10 cellular contexts compared by ENCODE assay signal in the genomic region with DNA sequence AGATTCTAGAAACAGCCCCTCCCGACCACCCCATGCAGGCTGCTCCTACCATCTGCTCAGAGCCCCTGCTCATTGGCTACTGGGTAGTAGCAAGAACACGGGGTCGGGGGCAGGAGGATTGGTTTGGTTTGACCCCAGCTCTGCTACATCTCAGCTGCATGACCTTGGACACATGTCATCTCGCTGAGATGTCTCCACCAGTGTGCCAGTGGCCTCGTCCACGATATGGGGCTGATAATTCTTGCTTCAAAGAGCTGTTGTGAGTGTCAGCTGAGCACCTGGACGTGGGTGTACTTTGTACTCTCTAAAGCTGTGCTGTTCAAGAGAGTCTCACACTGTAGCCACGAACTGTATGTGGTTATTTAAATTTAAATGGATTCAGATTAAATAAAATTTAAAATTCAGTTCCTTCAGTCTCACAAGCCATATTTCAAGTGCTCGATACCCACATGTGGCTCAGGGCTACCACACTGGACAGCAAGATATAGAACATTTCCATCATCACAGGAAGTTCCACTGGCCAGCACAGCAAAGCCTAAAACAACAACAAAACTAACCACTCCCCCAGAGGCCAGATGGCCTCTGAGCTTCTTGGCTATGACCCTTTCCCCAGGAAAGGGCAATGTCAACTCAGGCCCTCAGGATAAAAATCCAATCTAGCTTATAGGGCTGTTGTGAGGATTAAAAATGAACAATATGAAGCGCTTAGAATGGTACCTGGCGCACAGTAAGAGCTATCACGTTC. TPM values are rescaled to one million over a fixed set of nuclear protein-coding genes. Genes with fewer than 3 reads are reported as not detected.
DNase-seq lines count a peak whose midpoint lies in the region; ATAC-seq and TF ChIP-seq lines count a peak whose summit lies in the region.
"Had no signal": no experiment of that assay in that cellular context is flagged by ENCODE, and none has a peak within 500 bp of the region (broad histone marks: within the 10 kb centered on the region; RNA-seq: fewer than 3 reads in every experiment).

No MANE protein-coding gene starts in this region.

- H3K4me1 Mint-ChIP-seq in CD14-positive monocyte: peaks cover 17% of the 10 kb centered on the region
- no peaks in the 10 kb centered on the region for H3K4me1 Mint-ChIP-seq in endothelial cell (ENCODE audit: unreplicated experiment)

- intact Hi-C loops in CD14-positive monocyte (cut with micrococcal nuclease): no loop called here
- intact Hi-C loops in adrenal gland (cut with DNase I): no loop called here
- intact Hi-C loops in left ventricle myocardium superior (cut with micrococcal nuclease): no loop called here
- intact Hi-C loops in gastrocnemius medialis (cut with DNase I; ENCODE audit: low total_unique reads): no loop called here

- H3K36me3 Mint-ChIP-seq in CD14-positive monocyte (no peaks in the 10 kb centered on the region), endothelial cell (ENCODE audit: low read depth, unreplicated experiment) (no peaks in the 10 kb centered on the region)
- H3K36me3 Mint-ChIP-seq: naive thymus-derived CD8-positive, alpha-beta T cell had no signal

- DNase-seq in CD14-positive monocyte (ENCODE audit: low spot score): no peak
- peak in 1 of 7 donors; percentile 29 for DNase-seq in adrenal gland
- DNase-seq in left ventricle myocardium superior: no peak
- no peak for DNase-seq in gastrocnemius medialis
- no peak for DNase-seq in KBM-7
- no peak for DNase-seq in endothelial cell (ENCODE audit: low spot score)
- no peak for DNase-seq in effector CD4-positive, alpha-beta T cell
- DNase-seq: BE2C had no signal

- H3K4me3 ChIP-seq in adrenal gland: no peak overlapping the region
- no peak overlapping the region for H3K4me3 ChIP-seq in gastrocnemius medialis

- H3K27me3 Mint-ChIP-seq in CD14-positive monocyte (ENCODE audit: low read depth in 3 of 3) (peaks cover 0 to 3% (median 2%) of the 10 kb centered on the region in 3 donors), endothelial cell (ENCODE audit: unreplicated experiment) (peaks cover 8% of the 10 kb centered on the region)

- peak overlapping the region; percentile 10 to 85 (median 66) for H3K27ac Mint-ChIP-seq in CD14-positive monocyte
- no peak overlapping the region for H3K27ac Mint-ChIP-seq in endothelial cell (ENCODE audit: unreplicated experiment)

- in situ Hi-C loops in gastrocnemius medialis (cut with MboI; ENCODE audit: low sequenced_read_pairs in 4 of 4): no loop called here
- in situ Hi-C loops in KBM-7 (cut with MboI; ENCODE audit: low pct_unique_long_range_greater_than_20kb, low sequenced_read_pairs): no loop called here

- H3K9me3 Mint-ChIP-seq in CD14-positive monocyte: no peaks in the 10 kb centered on the region
- H3K9me3 Mint-ChIP-seq in endothelial cell (ENCODE audit: unreplicated experiment): no peaks in the 10 kb centered on the region
- H3K9me3 Mint-ChIP-seq: naive thymus-derived CD8-positive, alpha-beta T cell had no signal

- H3K27ac ChIP-seq in adrenal gland (peak overlapping the region in 4 of 5 donors; percentile 18 to 87 (median 60)), gastrocnemius medialis (peak overlapping the region; percentile 55 to 74 (median 66))

- H3K4me1 ChIP-seq in adrenal gland (replicated peaks in 1 of 2) (peaks cover 8 to 11% of the 10 kb centered on the region in 2 donors), gastrocnemius medialis (peaks cover 37 to 46% of the 10 kb centered on the region in 2 donors)

- H3K36me3 ChIP-seq in adrenal gland (replicated peaks in 1 of 2) (no peaks in the 10 kb centered on the region), gastrocnemius medialis (no peaks in the 10 kb centered on the region)
- H3K36me3 ChIP-seq: BE2C had no signal

- TF ChIP-seq POLR2A in adrenal gland (IDR thresholded peaks at IDR 0.05) (no peak), gastrocnemius medialis (IDR thresholded peaks at IDR 0.05) (no peak)

- no peak for TF ChIP-seq CTCF in CD14-positive monocyte (IDR thresholded peaks at IDR 0.05)
- TF ChIP-seq CTCF in adrenal gland (IDR thresholded peaks at IDR 0.05): no peak
- no peak for TF ChIP-seq CTCF in gastrocnemius medialis (IDR thresholded peaks at IDR 0.05 in 4 of 5, conservative IDR thresholded peaks at IDR 0.05 in 1 of 5)
- TF ChIP-seq CTCF in endothelial cell (IDR thresholded peaks at IDR 0.05; ENCODE audit: unreplicated experiment): no peak

- H3K9me3 ChIP-seq in adrenal gland (replicated peaks in 1 of 3): no peaks in the 10 kb centered on the region
- no peaks in the 10 kb centered on the region for H3K9me3 ChIP-seq in gastrocnemius medialis
- H3K9me3 ChIP-seq: BE2C had no signal

- WGBS in adrenal gland, 4 donors: 58 to 62% (median 60%) methylated on average over 10 to 12 of the region's 12 CpGs

- H3K27me3 ChIP-seq in adrenal gland (no peaks in the 10 kb centered on the region), gastrocnemius medialis (no peaks in the 10 kb centered on the region)
- H3K27me3 ChIP-seq: BE2C had no signal

- peak overlapping the region; percentile 11 to 39 for H3K4me3 Mint-ChIP-seq in CD14-positive monocyte
- no peak overlapping the region for H3K4me3 Mint-ChIP-seq in endothelial cell (ENCODE audit: unreplicated experiment)
- H3K4me3 Mint-ChIP-seq: naive thymus-derived CD8-positive, alpha-beta T cell had no signal

- ATAC-seq in left ventricle myocardium superior (peak; percentile 49), gastrocnemius medialis (peak; percentile 59 to 63), GM18868 (IDR thresholded peaks at IDR 0.05; ENCODE audit: unreplicated experiment) (no peak)
- ATAC-seq: naive thymus-derived CD8-positive, alpha-beta T cell had no signal

RNA-seq across cellular contexts. Expression of a gene that starts 18.6 kb away (rescaled TPM):
- polyA plus RNA-seq in CD14-positive monocyte (under 1 TPM; 0.04 to 0.11 TPM), adrenal gland (1 to 10 TPM; 2.1 to 2.4 (median 2.2) TPM)
- total RNA-seq in adrenal gland (10 to 100 TPM in 2 of 8 donors, 1 to 10 TPM in 6; 2.3 to 17.0 (median 7.3) TPM), left ventricle myocardium superior (16.0 TPM), gastrocnemius medialis (10 to 100 TPM; 19.8 to 51.9 (median 28.8) TPM), endothelial cell (ENCODE audit: unreplicated experiment) (1.9 TPM)
